Comparison of ENCODE assay signal across 22 cellular contexts in genomic region chr14:70987042-70987441, GRCh38.
DNase-seq lines count a peak whose midpoint lies in the region; ATAC-seq, FAIRE-seq and TF ChIP-seq lines count a peak whose summit lies in the region.
"Had no signal": no experiment of that assay in that cellular context is flagged by ENCODE, and none has a peak within 500 bp of the region (broad histone marks: within the 10 kb centered on the region; RNA-seq: fewer than 3 reads in every experiment).

No MANE protein-coding gene starts in this region.

- no peak overlapping the region for H3K27ac Mint-ChIP-seq in T-helper 17 cell
- H3K27ac Mint-ChIP-seq: activated CD4-positive, alpha-beta T cell treated with anti-CD3 and anti-CD28 coated beads, Interleukin-2, amount 10 ng/mL, durations not matched to agents 24 days and 14 days; dendritic cell treated with granulocyte-macrophage colony-stimulating factor and Interleukin-4, amounts not matched to agents 40 ng/mL and 50 ng/mL, for 4 days had no signal

- TF ChIP-seq CTCF in cardiac fibroblast (IDR thresholded peaks at IDR 0.05; ENCODE audit: low read depth, low read length): no peak

- no peak for ATAC-seq in T-helper 17 cell
- ATAC-seq: lower lobe of right lung, psoas muscle had no signal

- H3K4me3 ChIP-seq in cardiac fibroblast (replicated peaks in 1 of 2; ENCODE audit: low read depth in 2 of 2, low read length in 2 of 2): no peak overlapping the region
- H3K4me3 ChIP-seq: hepatocyte, lower lobe of right lung, psoas muscle had no signal

- DNase-seq in HTR-8/SVneo (ENCODE audit: insufficient read length, low spot score) (no peak), T-helper 17 cell (no peak), cardiac fibroblast (ENCODE audit: low read depth in 2 of 2) (peak; percentile 30 to 54), C1 segment of cervical spinal cord (lab: John Stamatoyannopoulos, UW) (no peak), NCI-H510A treated with DMSO at 0.1 percent for 48 hours (lab: John Stamatoyannopoulos, UW) (no peak), NCI-H446 treated with DMSO at 0.1 percent for 48 hours (lab: John Stamatoyannopoulos, UW) (no peak)
- DNase-seq: activated CD4-positive, alpha-beta T cell treated with anti-CD3 and anti-CD28 coated beads, Interleukin-2, amount 10 ng/mL, durations not matched to agents 24 days and 14 days; activated CD8-positive, alpha-beta memory T cell treated with anti-CD3 and anti-CD28 coated beads, Interleukin-2, amount 50 U/mL, for 48 hours; islet precursor cell; Karpas-422; lower lobe of right lung; NCI-H187; NCI-H748 treated with DMSO at 0.1 percent for 48 hours; psoas muscle; small intestine; stimulated activated CD4-positive, alpha-beta T cell treated with anti-CD3 and anti-CD28 coated beads, Interleukin-2, amount 100 ng/mL, for 48 hours; stimulated activated naive CD4-positive, alpha-beta T cell had no signal

- peak overlapping the region; percentile 43 for H3K4me3 Mint-ChIP-seq in T-helper 17 cell
- H3K4me3 Mint-ChIP-seq: activated CD4-positive, alpha-beta T cell treated with anti-CD3 and anti-CD28 coated beads, Interleukin-2, amount 10 ng/mL, durations not matched to agents 24 days and 14 days; dendritic cell treated with granulocyte-macrophage colony-stimulating factor and Interleukin-4, amounts not matched to agents 40 ng/mL and 50 ng/mL, for 4 days had no signal

- peaks cover 6% of the 10 kb centered on the region for H3K36me3 Mint-ChIP-seq in T-helper 17 cell (ENCODE audit: low read depth)

- peaks cover 25% of the 10 kb centered on the region for H3K4me1 Mint-ChIP-seq in T-helper 17 cell

- no peaks in the 10 kb centered on the region for H3K9me3 ChIP-seq in T-helper 17 cell (ENCODE audit: control insufficient read depth, low read length, poor library complexity, severe bottlenecking)
- H3K9me3 ChIP-seq: lower lobe of right lung, psoas muscle had no signal

- no peaks in the 10 kb centered on the region for H3K27me3 Mint-ChIP-seq in T-helper 17 cell
- H3K27me3 Mint-ChIP-seq: activated CD4-positive, alpha-beta T cell treated with anti-CD3 and anti-CD28 coated beads, Interleukin-2, amount 10 ng/mL, durations not matched to agents 24 days and 14 days; dendritic cell treated with granulocyte-macrophage colony-stimulating factor and Interleukin-4, amounts not matched to agents 40 ng/mL and 50 ng/mL, for 4 days had no signal

- FAIRE-seq in HTR-8/SVneo (lab: Jason Lieb, UNC): peak; percentile 97
- FAIRE-seq in islet of Langerhans (lab: Jason Lieb, UNC): peak; percentile 66
- FAIRE-seq: endothelial cell of umbilical vein, GM12891 had no signal

Comparison
In these comparisons a context has a peak if more than half of its experiments do, and no peak if none do; other contexts are left out.
1. DNase-seq: peak in cardiac fibroblast (2 of 2); none in HTR-8/SVneo (single experiment), T-helper 17 cell (0 of 3), C1 segment of cervical spinal cord (0 of 14), NCI-H510A treated with DMSO at 0.1 percent for 48 hours (single experiment) and NCI-H446 treated with DMSO at 0.1 percent for 48 hours (single experiment).